8 cellular contexts compared by ENCODE assay signal in the genomic region with DNA sequence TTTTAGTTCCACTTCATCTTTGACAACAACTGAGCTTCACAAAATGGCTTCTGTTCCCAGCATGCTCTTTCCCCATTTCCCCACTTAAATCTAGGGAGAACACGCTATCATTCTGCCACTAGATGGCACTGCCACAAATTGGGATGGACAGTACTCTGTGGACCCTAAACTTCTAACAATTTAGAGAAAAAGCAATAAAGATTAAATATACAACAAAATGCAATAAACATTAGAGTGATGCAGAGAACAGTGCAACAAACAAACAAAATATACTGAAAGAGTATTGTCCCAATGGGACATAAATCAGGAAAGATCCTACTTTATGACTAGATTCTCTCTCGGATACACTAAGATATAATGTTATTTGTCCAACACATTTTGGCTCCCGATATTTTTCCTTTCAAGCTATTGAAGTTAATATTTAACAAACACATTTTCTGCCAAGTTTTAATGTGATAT.
DNase-seq lines count a peak whose midpoint lies in the region; ATAC-seq and TF ChIP-seq lines count a peak whose summit lies in the region.

No MANE protein-coding gene starts in this region.

- H3K4me3 ChIP-seq in ACC112 (ENCODE audit: low read depth, low read length) (peak overlapping the region; percentile 18; the same call in 1 of the 2 replicates), neuronal stem cell (ENCODE audit: low read length in 2 of 2) (no peak overlapping the region)

- no peak overlapping the region for H2BK120ac ChIP-seq in neuronal stem cell (ENCODE audit: low read depth, low read length)

- H2AK5ac ChIP-seq in neuronal stem cell (ENCODE audit: low read depth, low read length), result no peak overlapping the region

- no peak overlapping the region for H3K4me2 ChIP-seq in neuronal stem cell (ENCODE audit: insufficient read depth, low read length, poor library complexity, severe bottlenecking)

- no peak overlapping the region for H3K9ac ChIP-seq in neuronal stem cell (ENCODE audit: low read depth, low read length, poor library complexity)

- no peak overlapping the region for H4K8ac ChIP-seq in neuronal stem cell (ENCODE audit: low read depth, low read length)

- no peak overlapping the region for H3K23ac ChIP-seq in neuronal stem cell (ENCODE audit: low read depth, low read length, poor library complexity)

- WGBS in neuronal stem cell (ENCODE audit: extremely low coverage in 2 of 2, insufficient read length in 2 of 2, insufficient replicate concordance in 1 of 2), 2 donors, result no CpG with 5 or more reads among the region's 3 CpGs

- H3K79me2 ChIP-seq in ACC112 (ENCODE audit: control insufficient read depth, insufficient read depth, low read length, unreplicated experiment), result no peaks in the 10 kb centered on the region

- H2BK15ac ChIP-seq in neuronal stem cell (ENCODE audit: low read length), result no peak overlapping the region

- in situ Hi-C loops in G401 (cut with HindIII; ENCODE audit: low sequenced_read_pairs), result no loop called here
- in situ Hi-C loops in SK-MEL-5 (cut with HindIII; ENCODE audit: low pct_unique_long_range_greater_than_20kb, low sequenced_read_pairs), result no loop called here

- DNase-seq in G401 (ENCODE audit: low spot score), result peak; percentile 16
- peak; percentile 73 for DNase-seq in SK-MEL-5 (ENCODE audit: low read depth, low spot score)
- peak; percentile 26 for DNase-seq in epidermal melanocyte (ENCODE audit: insufficient read length, low spot score)
- no peak for DNase-seq in neuronal stem cell (ENCODE audit: low spot score)
- DNase-seq in posterior vena cava (ENCODE audit: low spot score), result no peak

- H3K79me1 ChIP-seq in neuronal stem cell (ENCODE audit: low read depth, low read length), result no peaks in the 10 kb centered on the region

- intact Hi-C loops in posterior vena cava (cut with DNase I), result no loop called here

- H4K91ac ChIP-seq in neuronal stem cell (ENCODE audit: low read depth, low read length, poor library complexity), result no peak overlapping the region

- H3K27me3 ChIP-seq in ACC112 (ENCODE audit: insufficient read depth, low read length), result no peaks in the 10 kb centered on the region
- no peaks in the 10 kb centered on the region for H3K27me3 ChIP-seq in neuronal stem cell (ENCODE audit: control insufficient read depth in 3 of 3, insufficient read depth in 3 of 3, low read depth in 1 of 3, low read length in 3 of 3)

- H2BK5ac ChIP-seq in neuronal stem cell (ENCODE audit: low read length), result no peak overlapping the region

- ATAC-seq in HG03520 (IDR thresholded peaks at IDR 0.05; ENCODE audit: unreplicated experiment) (peak; percentile 61), GM18505 (IDR thresholded peaks at IDR 0.05; ENCODE audit: unreplicated experiment) (no peak)

- H3K36me3 ChIP-seq in ACC112 (ENCODE audit: insufficient read depth, low read length), result no peaks in the 10 kb centered on the region
- H3K36me3 ChIP-seq in neuronal stem cell (replicated peaks in 1 of 2; ENCODE audit: control insufficient read depth in 2 of 2, insufficient read depth in 2 of 2, low read length in 2 of 2), result no peaks in the 10 kb centered on the region

- H3K27ac ChIP-seq in ACC112 (ENCODE audit: low read depth, low read length) (no peak overlapping the region), neuronal stem cell (replicated peaks; ENCODE audit: low read length) (no peak overlapping the region)

- H3K9me3 ChIP-seq in neuronal stem cell (replicated peaks in 1 of 2; ENCODE audit: control insufficient read depth in 2 of 2, insufficient read depth in 1 of 2, low read depth in 1 of 2, low read length in 2 of 2), result no peaks in the 10 kb centered on the region

- no peak overlapping the region for H3K18ac ChIP-seq in neuronal stem cell (ENCODE audit: low read length)

- no peak overlapping the region for H3K4ac ChIP-seq in neuronal stem cell (ENCODE audit: low read length)

- TF ChIP-seq POLR2A in GM18505 (IDR thresholded peaks at IDR 0.05; ENCODE audit: borderline replicate concordance, extremely low read depth, insufficient read depth, insufficient read length), result no peak

- no peak overlapping the region for H2BK12ac ChIP-seq in neuronal stem cell (ENCODE audit: low read length)

- H2AFZ ChIP-seq in ACC112 (ENCODE audit: low read length, unreplicated experiment) (peak overlapping the region; percentile 100), neuronal stem cell (ENCODE audit: low read length) (peak overlapping the region; percentile 85)

- H3K14ac ChIP-seq in neuronal stem cell (ENCODE audit: low read length), result no peak overlapping the region

- H3K4me1 ChIP-seq in ACC112 (ENCODE audit: control insufficient read depth, insufficient read depth, low read length, unreplicated experiment), result peaks cover 3% of the 10 kb centered on the region
- peaks cover 0 to 2% of the 10 kb centered on the region in 2 donors for H3K4me1 ChIP-seq in neuronal stem cell (ENCODE audit: control insufficient read depth in 2 of 2, insufficient read depth in 1 of 2, low read depth in 1 of 2, low read length in 2 of 2)

Comparison
In these comparisons a context has a peak if more than half of its experiments do, and no peak if none do; other contexts are left out.
1. DNase-seq: peak in G401 (single experiment), SK-MEL-5 (single experiment) and epidermal melanocyte (single experiment); none in neuronal stem cell (single experiment) and posterior vena cava (single experiment).